ENCODE assay signal across 12 cellular contexts in genomic region chr14:69987416-69988144, GRCh38.
"Had no signal": no experiment of that assay in that cellular context is flagged by ENCODE, and none has a peak within 500 bp of the region (broad histone marks: within the 10 kb centered on the region; RNA-seq: fewer than 3 reads in every experiment).

No MANE protein-coding gene starts in this region.

- H3K27me3 ChIP-seq: tibial nerve had no signal

- H3K4me3 Mint-ChIP-seq: activated naive CD4-positive, alpha-beta T cell treated with anti-CD3 and anti-CD28 coated beads, Interleukin-2, amount 50 U/mL, for 24 hours; activated T-cell treated with anti-CD3 and anti-CD28 coated beads, Interleukin-2, amount 50 U/mL, for 24 hours; central memory CD8-positive, alpha-beta T cell; natural killer cell treated with Interleukin-12 subunit alpha and Interleukin-12 subunit beta and Interleukin-15 and Interleukin-18, amount 100 ng/mL, for 72 hours had no signal

- ATAC-seq: esophagus mucosa; natural killer cell treated with Interleukin-12 subunit alpha and Interleukin-12 subunit beta and Interleukin-15 and Interleukin-18, amount 100 ng/mL, for 72 hours had no signal

- H3K27ac Mint-ChIP-seq: activated naive CD4-positive, alpha-beta T cell treated with anti-CD3 and anti-CD28 coated beads, Interleukin-2, amount 50 U/mL, for 24 hours; activated T-cell treated with anti-CD3 and anti-CD28 coated beads, Interleukin-2, amount 50 U/mL, for 24 hours; natural killer cell treated with Interleukin-12 subunit alpha and Interleukin-12 subunit beta and Interleukin-15 and Interleukin-18, amount 100 ng/mL, for 72 hours had no signal

- H3K36me3 ChIP-seq: left ventricle myocardium inferior, tibial nerve had no signal

- H3K4me3 ChIP-seq: left ventricle myocardium inferior, tibial nerve had no signal

- H3K27ac ChIP-seq: left ventricle myocardium inferior had no signal

- H3K9me3 ChIP-seq: tibial nerve had no signal

- DNase-seq: activated CD4-positive, alpha-beta T cell treated with anti-CD3 and anti-CD28 coated beads, Interleukin-2, amount 50 U/mL, for 1 hour; activated effector memory CD4-positive, alpha-beta T cell treated with Interleukin-2 at 50 U/mL for 16 hours; activated T-cell treated with anti-CD3 and anti-CD28 coated beads, Interleukin-2, amount 50 U/mL, for 24 hours; left ventricle myocardium inferior; mesenchymal stem cell; stimulated activated CD4-positive, alpha-beta T cell treated with anti-CD3 and anti-CD28 coated beads, Interleukin-15, amount 100 ng/mL, for 24 hours; stimulated activated CD4-positive, alpha-beta T cell treated with anti-CD3 and anti-CD28 coated beads, Interleukin-4, amount 100 ng/mL, for 24 hours had no signal

- H3K4me1 Mint-ChIP-seq: activated naive CD4-positive, alpha-beta T cell treated with anti-CD3 and anti-CD28 coated beads, Interleukin-2, amount 50 U/mL, for 24 hours; central memory CD8-positive, alpha-beta T cell had no signal

- H3K36me3 Mint-ChIP-seq: activated naive CD4-positive, alpha-beta T cell treated with anti-CD3 and anti-CD28 coated beads, Interleukin-2, amount 50 U/mL, for 24 hours; natural killer cell treated with Interleukin-12 subunit alpha and Interleukin-12 subunit beta and Interleukin-15 and Interleukin-18, amount 100 ng/mL, for 72 hours had no signal

- H3K9me3 Mint-ChIP-seq: activated naive CD4-positive, alpha-beta T cell treated with anti-CD3 and anti-CD28 coated beads, Interleukin-2, amount 50 U/mL, for 24 hours; activated T-cell treated with anti-CD3 and anti-CD28 coated beads, Interleukin-2, amount 50 U/mL, for 24 hours; central memory CD8-positive, alpha-beta T cell; natural killer cell treated with Interleukin-12 subunit alpha and Interleukin-12 subunit beta and Interleukin-15 and Interleukin-18, amount 100 ng/mL, for 72 hours had no signal
